Comparison of ENCODE assay signal across 11 cellular contexts in genomic region chr5:170389250-170389902, GRCh38. TPM values are rescaled to one million over a fixed set of nuclear protein-coding genes. Genes with fewer than 3 reads are reported as not detected.
DNase-seq lines count a peak whose midpoint lies in the region; ATAC-seq and TF ChIP-seq lines count a peak whose summit lies in the region.
"Had no signal": no experiment of that assay in that cellular context is flagged by ENCODE, and none has a peak within 500 bp of the region (broad histone marks: within the 10 kb centered on the region; RNA-seq: fewer than 3 reads in every experiment).

A gene with protein sequence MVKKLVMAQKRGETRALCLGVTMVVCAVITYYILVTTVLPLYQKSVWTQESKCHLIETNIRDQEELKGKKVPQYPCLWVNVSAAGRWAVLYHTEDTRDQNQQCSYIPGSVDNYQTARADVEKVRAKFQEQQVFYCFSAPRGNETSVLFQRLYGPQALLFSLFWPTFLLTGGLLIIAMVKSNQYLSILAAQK (minus strand): TSS chr5:170389367. CDS start chr5:170385447, 3,920 bp downstream.

- H3K27me3 ChIP-seq in BLaER1 treated with 17β-estradiol and CSF1 and Interleukin-3, amounts not matched to agents 10 nM and 100 nM: no peaks in the 10 kb centered on the region
- H3K27me3 ChIP-seq in cardiac muscle cell (no peaks in the 10 kb centered on the region), ovary (no peaks in the 10 kb centered on the region)
- H3K27me3 ChIP-seq: adrenal gland had no signal

- peaks cover 0 to 30% (median 0%) of the 10 kb centered on the region in 11 experiments; a peak in 7 of 22 replicates for H4K20me1 ChIP-seq in BLaER1 treated with 17β-estradiol and CSF1 and Interleukin-3, amounts not matched to agents 10 nM and 100 nM

- H3K4me1 ChIP-seq in BLaER1 treated with 17β-estradiol and CSF1 and Interleukin-3, amounts not matched to agents 10 nM and 100 nM: peaks cover 66 to 98% (median 89%) of the 10 kb centered on the region in 10 experiments
- H3K4me1 ChIP-seq in cardiac muscle cell (ENCODE audit: low read depth) (peaks cover 32% of the 10 kb centered on the region), ovary (ENCODE audit: insufficient read depth) (no peaks in the 10 kb centered on the region)
- H3K4me1 ChIP-seq: adrenal gland had no signal

- no peak for ATAC-seq in HG03565 (IDR thresholded peaks at IDR 0.05; ENCODE audit: unreplicated experiment)

- in situ Hi-C loops in GM13976 (cut with MboI; ENCODE audit: low sequenced_read_pairs, unreplicated experiment): no loop called here

- no peak for TF ChIP-seq CTCF in cardiac muscle cell (IDR thresholded peaks at IDR 0.05; ENCODE audit: low read depth, low read length)
- no peak for TF ChIP-seq CTCF in ovary (IDR thresholded peaks at IDR 0.05)
- no peak for TF ChIP-seq CTCF in GM13976 (IDR thresholded peaks at IDR 0.05; ENCODE audit: borderline replicate concordance, control extremely low read depth, extremely low read depth, insufficient read depth, missing control alignments)

- no peak for TF ChIP-seq EP300 in ovary (IDR thresholded peaks at IDR 0.05)

- intact Hi-C loops in ovary (cut with DNase I): no loop called here

- H3K9me3 ChIP-seq in BLaER1 treated with 17β-estradiol and CSF1 and Interleukin-3, amounts not matched to agents 10 nM and 100 nM (replicated peaks in 1 of 11): no peaks in the 10 kb centered on the region
- no peaks in the 10 kb centered on the region for H3K9me3 ChIP-seq in cardiac muscle cell (ENCODE audit: low read depth)
- no peaks in the 10 kb centered on the region for H3K9me3 ChIP-seq in ovary
- H3K9me3 ChIP-seq: adrenal gland had no signal

- 36 to 52% (median 45%) methylated on average over 9 to 11 of the region's 11 CpGs for WGBS in ovary, 3 donors

- DNase-seq in Kasumi-1 (lab: John Stamatoyannopoulos, UW) (peak; percentile 19 to 25), cardiac muscle cell (ENCODE audit: low read depth in 1 of 2, low spot score in 1 of 2) (peak in 1 of 2 donors; percentile 55), ovary (no peak), occipital lobe (lab: John Stamatoyannopoulos, UW) (no peak), GM13976 (ENCODE audit: low spot score) (no peak), DMS79 (lab: John Stamatoyannopoulos, UW) (no peak)
- DNase-seq: NCI-H1694; stimulated activated CD4-positive, alpha-beta T cell treated with anti-CD3 and anti-CD28 coated beads, Interleukin-4, amount 100 ng/mL, for 1 hour had no signal

- no peak for TF ChIP-seq POLR2A in ovary (IDR thresholded peaks at IDR 0.05)

- H3K4me3 ChIP-seq in BLaER1 treated with 17β-estradiol and CSF1 and Interleukin-3, amounts not matched to agents 10 nM and 100 nM: peak within 1 kb of the TSS; percentile 52 to 82 (median 66)
- H3K4me3 ChIP-seq in cardiac muscle cell (no peak within 1 kb of the TSS), ovary (peak within 1 kb of the TSS; percentile 46)

- H3K36me3 ChIP-seq in BLaER1 treated with 17β-estradiol and CSF1 and Interleukin-3, amounts not matched to agents 10 nM and 100 nM: peaks cover 0 to 19% (median 8%) of the 10 kb centered on the region in 11 experiments; a peak in 12 of 22 replicates
- H3K36me3 ChIP-seq in cardiac muscle cell (no peaks in the 10 kb centered on the region), ovary (no peaks in the 10 kb centered on the region)
- H3K36me3 ChIP-seq: adrenal gland had no signal

- H3K9ac ChIP-seq in BLaER1 treated with 17β-estradiol and CSF1 and Interleukin-3, amounts not matched to agents 10 nM and 100 nM: peak within 1 kb of the TSS; percentile 77 to 88 (median 84)

- H3K27ac ChIP-seq in BLaER1 treated with 17β-estradiol and CSF1 and Interleukin-3, amounts not matched to agents 10 nM and 100 nM: peak within 1 kb of the TSS; percentile 53 to 95 (median 86); a peak in 21 of 22 replicates
- H3K27ac ChIP-seq in cardiac muscle cell: peak within 1 kb of the TSS; percentile 93
- H3K27ac ChIP-seq in ovary: no peak within 1 kb of the TSS

- H3K4me2 ChIP-seq in BLaER1 treated with 17β-estradiol and CSF1 and Interleukin-3, amounts not matched to agents 10 nM and 100 nM: peak within 1 kb of the TSS; percentile 91 to 98 (median 94)

RNA-seq across cellular contexts. Expression of the gene that starts here (rescaled TPM):
- total RNA-seq in cardiac muscle cell: 1.9 and 2.9 TPM in 2 replicates
- polyA plus RNA-seq in cardiac muscle cell: 2.9 and 3.9 TPM in 2 replicates
- 10 to 100 TPM in 1 of 7 donors, 1 to 10 TPM in 4, under 1 TPM in 2; 0.24 to 13.6 (median 2.0) TPM for total RNA-seq in ovary
- 10 to 100 TPM in 1 of 2 donors, 1 to 10 TPM in 1; 3.5 to 12.1 TPM for polyA plus RNA-seq in ovary
- total RNA-seq in occipital lobe: 0.16 TPM

Comparison
In these comparisons a context has a peak if more than half of its experiments do, and no peak if none do; other contexts are left out.
1. H3K27ac ChIP-seq: peak in BLaER1 treated with 17β-estradiol and CSF1 and Interleukin-3, amounts not matched to agents 10 nM and 100 nM (11 of 11) and cardiac muscle cell (single experiment); none in ovary (0 of 2).
2. DNase-seq: peak in Kasumi-1 (2 of 2); none in ovary (0 of 5), occipital lobe (single experiment), GM13976 (single experiment) and DMS79 (single experiment).